Comparison of ENCODE assay signal across 2 cellular contexts in the genomic region with DNA sequence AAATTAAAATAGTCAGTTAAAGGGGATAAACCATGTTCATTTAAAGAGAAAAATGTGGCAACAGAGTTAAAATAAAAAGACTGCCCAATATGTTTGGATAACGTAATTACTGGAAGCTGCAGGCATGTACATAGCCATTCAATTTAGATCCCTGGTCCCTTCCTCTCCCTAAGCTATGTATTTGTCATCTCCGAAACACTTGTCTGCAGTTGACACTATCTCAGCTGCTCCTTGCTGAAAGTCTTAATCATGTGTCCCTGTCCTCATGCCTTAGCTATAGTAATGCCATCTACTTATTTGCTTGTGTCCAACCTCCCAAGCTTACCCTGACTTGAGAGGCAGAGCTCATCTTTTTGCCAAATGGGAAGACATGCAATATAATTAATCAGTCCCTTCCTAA.
TF ChIP-seq lines count a peak whose summit lies in the region.

No MANE protein-coding gene starts in this region.

TF ChIP-seq in SK-N-SH, 30 proteins besides CTCF, POLR2A, EP300 and RAD21 (continued from another document):
- TF ChIP-seq ZBTB33 (IDR thresholded peaks at IDR 0.05; ENCODE audit: borderline replicate concordance, low read depth) (no peak), NRF1 (IDR thresholded peaks at IDR 0.05; ENCODE audit: low read depth, low read length) (no peak), FOSL2 (IDR thresholded peaks at IDR 0.05; ENCODE audit: borderline replicate concordance, low read depth) (no peak), POLR2AphosphoS5 (IDR thresholded peaks at IDR 0.05; ENCODE audit: low read depth, low read length) (no peak), SIN3A (IDR thresholded peaks at IDR 0.05; ENCODE audit: borderline replicate concordance, low read depth, low read length) (no peak), TCF12 (IDR thresholded peaks at IDR 0.05) (no peak)

TF ChIP-seq in SK-N-SH treated with all-trans-retinoic acid at 6 μM for 48 hours, 23 proteins besides CTCF, POLR2A, EP300 and RAD21 (continued from another document):
- TF ChIP-seq TSHZ2 (CRISPR knock-in tag; IDR thresholded peaks at IDR 0.05) = no peak
- TF ChIP-seq ZC3H10 (CRISPR knock-in tag; IDR thresholded peaks at IDR 0.05) = no peak
- TF ChIP-seq ZNF565 (CRISPR knock-in tag; conservative IDR thresholded peaks at IDR 0.05; ENCODE audit: low read depth) = no peak
- no peak for TF ChIP-seq POU6F1 (CRISPR knock-in tag; IDR thresholded peaks at IDR 0.05; ENCODE audit: borderline replicate concordance, low read depth)
- TF ChIP-seq PPARA (CRISPR knock-in tag; IDR thresholded peaks at IDR 0.05; ENCODE audit: borderline replicate concordance) = no peak
